Comparison of ENCODE assay signal across 11 cellular contexts in the genomic region with DNA sequence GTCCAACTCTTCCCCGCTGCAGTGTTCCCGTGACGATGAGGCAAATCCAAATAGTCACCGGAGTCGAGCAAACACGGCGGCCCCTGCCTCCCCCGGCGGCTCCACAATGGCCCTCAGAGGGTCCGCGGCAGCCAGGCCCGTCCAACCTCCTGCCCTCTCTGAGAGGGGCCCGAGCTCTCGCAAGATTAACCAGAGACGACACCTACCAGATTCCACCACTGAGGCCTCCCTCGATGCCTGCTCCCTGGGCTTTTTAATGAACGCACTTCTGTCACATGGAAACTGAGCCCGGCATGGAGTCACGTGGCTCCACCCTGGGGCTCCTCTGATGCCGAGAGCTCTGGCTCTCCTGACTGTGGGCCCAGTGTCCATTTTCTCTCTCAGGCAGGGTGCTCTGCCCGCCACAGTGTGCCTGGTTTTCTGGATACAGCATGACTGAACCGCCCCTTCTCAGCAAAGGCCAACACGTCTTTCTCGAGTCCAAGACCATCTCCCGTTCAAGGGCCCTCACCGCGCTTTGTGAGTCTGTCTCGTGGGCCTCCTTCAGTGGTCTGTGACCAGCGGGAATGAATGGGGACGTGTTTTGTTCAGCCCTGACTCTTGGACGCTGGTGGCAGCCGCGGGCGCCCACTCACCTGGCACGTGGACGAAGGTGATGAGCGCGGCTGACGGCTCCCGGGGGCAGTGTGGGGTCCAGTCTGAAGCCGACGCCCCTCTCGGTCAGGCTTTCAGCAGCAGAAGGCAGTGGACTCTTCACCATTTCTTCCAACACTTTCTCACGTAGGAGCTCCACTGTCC. TPM values are rescaled to one million over a fixed set of nuclear protein-coding genes. Genes with fewer than 3 reads are reported as not detected.
DNase-seq lines count a peak whose midpoint lies in the region; ATAC-seq, FAIRE-seq and TF ChIP-seq lines count a peak whose summit lies in the region.
"Had no signal": no experiment of that assay in that cellular context is flagged by ENCODE, and none has a peak within 500 bp of the region (broad histone marks: within the 10 kb centered on the region; RNA-seq: fewer than 3 reads in every experiment).

No MANE protein-coding gene starts in this region.

- H3K27ac Mint-ChIP-seq in activated B cell treated with CpG ODN at 0.5 μM for 24 hours, result peak overlapping the region; percentile 60

- TF ChIP-seq RAD21 in HepG2 (CRISPR knock-in tag; IDR thresholded peaks at IDR 0.05), result no peak

- no peak overlapping the region for H3K4me3 ChIP-seq in HepG2 (replicated peaks in 1 of 3; ENCODE audit: insufficient read depth in 1 of 3, low read depth in 2 of 3, low read length in 3 of 3)
- no peak overlapping the region for H3K4me3 ChIP-seq in right lobe of liver
- peak overlapping the region in 1 of 2 donors; percentile 29 for H3K4me3 ChIP-seq in muscle layer of colon (ENCODE audit: low read depth in 1 of 2, low read length in 2 of 2)
- H3K4me3 ChIP-seq in aorta (ENCODE audit: low read length in 2 of 2), result no peak overlapping the region
- H3K4me3 ChIP-seq in esophagus squamous epithelium, result no peak overlapping the region

- peaks cover 5 to 16% of the 10 kb centered on the region in 2 experiments; a peak in 3 of 5 replicates for H3K36me3 ChIP-seq in HepG2 (replicated peaks in 1 of 2; ENCODE audit: control insufficient read depth in 1 of 2, insufficient read depth in 2 of 2, low read length in 2 of 2)
- no peaks in the 10 kb centered on the region for H3K36me3 ChIP-seq in right lobe of liver
- peaks cover 3% of the 10 kb centered on the region for H3K36me3 ChIP-seq in muscle layer of colon (ENCODE audit: insufficient read depth, low read length)
- peaks cover 0 to 2% of the 10 kb centered on the region in 2 donors for H3K36me3 ChIP-seq in aorta (ENCODE audit: control insufficient read depth in 1 of 2, insufficient read depth in 2 of 2, low read length in 1 of 2)
- H3K36me3 ChIP-seq in esophagus squamous epithelium, result peaks cover 0 to 16% (median 0%) of the 10 kb centered on the region in 3 donors

- POLR2A ChIA-PET in HepG2 (lab: Yijun Ruan, JAX), result no interaction called here
- POLR2A ChIA-PET in activated B cell treated with CpG ODN at 0.5 μM for 24 hours (lab: Charles Lee), result interaction anchor here (0.7 to 2.6 kb wide), 6 partner anchors 8 to 178 kb away, joined by 3 to 17 read pairs (median 6); no protein-coding TSS in a partner anchor

- no peak for ATAC-seq in HepG2
- no peak for ATAC-seq in right lobe of liver
- no peak for ATAC-seq in activated B cell treated with CpG ODN at 0.5 μM for 24 hours (ENCODE audit: low read depth)
- ATAC-seq in aorta (ENCODE audit: low FRiP score), result peak; percentile 8
- ATAC-seq: esophagus mucosa had no signal

- TF ChIP-seq EP300 in HepG2 (IDR thresholded peaks at IDR 0.05; ENCODE audit: low read depth in 2 of 2, low read length in 2 of 2), result no peak
- TF ChIP-seq EP300 in HepG2 (CRISPR knock-in tag; IDR thresholded peaks at IDR 0.05; ENCODE audit: borderline replicate concordance), result no peak

- no peaks in the 10 kb centered on the region for H3K9me3 ChIP-seq in HepG2 (ENCODE audit: low read length)
- H3K9me3 ChIP-seq in right lobe of liver, result no peaks in the 10 kb centered on the region
- H3K9me3 ChIP-seq in muscle layer of colon (ENCODE audit: low read length), result no peaks in the 10 kb centered on the region
- no peaks in the 10 kb centered on the region for H3K9me3 ChIP-seq in aorta (ENCODE audit: control insufficient read depth, low read length)
- no peaks in the 10 kb centered on the region for H3K9me3 ChIP-seq in esophagus squamous epithelium

- H3K4me1 Mint-ChIP-seq in activated B cell treated with CpG ODN at 0.5 μM for 24 hours, result peaks cover 71% of the 10 kb centered on the region

- H3K79me2 ChIP-seq in HepG2 (ENCODE audit: insufficient read depth, low read length), result no peaks in the 10 kb centered on the region

- no peaks in the 10 kb centered on the region for H3K4me1 ChIP-seq in HepG2 (ENCODE audit: insufficient read depth, low read length)
- H3K4me1 ChIP-seq in right lobe of liver, result no peaks in the 10 kb centered on the region
- H3K4me1 ChIP-seq in muscle layer of colon (ENCODE audit: insufficient read depth, low read length), result peaks cover 22% of the 10 kb centered on the region
- no peaks in the 10 kb centered on the region for H3K4me1 ChIP-seq in aorta (ENCODE audit: control insufficient read depth in 1 of 2, insufficient read depth in 2 of 2, low read length in 2 of 2)
- peaks cover 0 to 42% (median 9%) of the 10 kb centered on the region in 3 donors for H3K4me1 ChIP-seq in esophagus squamous epithelium

- no peak overlapping the region for H3K4me2 ChIP-seq in HepG2 (ENCODE audit: low read depth, low read length)

- no peaks in the 10 kb centered on the region for H3K27me3 Mint-ChIP-seq in activated B cell treated with CpG ODN at 0.5 μM for 24 hours
- H3K27me3 Mint-ChIP-seq: central memory CD8-positive, alpha-beta T cell had no signal

- no peak for DNase-seq in HepG2 (ENCODE audit: low spot score)
- DNase-seq in right lobe of liver, result no peak
- no peak for DNase-seq in activated B cell treated with CpG ODN at 0.5 μM for 24 hours
- no peak for DNase-seq in aorta
- no peak for DNase-seq in esophagus squamous epithelium (lab: John Stamatoyannopoulos, UW)
- DNase-seq in stimulated activated CD4-positive, alpha-beta T cell treated with anti-CD3 and anti-CD28 coated beads, Interleukin-12 subunit alpha, Interleukin-12 subunit beta, amount 100 ng/mL, for 4 hours, result no peak
- DNase-seq in cerebellar nuclear complex (lab: John Stamatoyannopoulos, UW), result no peak
- DNase-seq: COR-L47 had no signal

- H3K27ac ChIP-seq in HepG2 (ENCODE audit: extremely low read length, insufficient read depth, low read length) (no peak overlapping the region), right lobe of liver (no peak overlapping the region), muscle layer of colon (ENCODE audit: low read depth, low read length) (peak overlapping the region; percentile 47), aorta (ENCODE audit: low read depth in 1 of 2, low read length in 2 of 2) (no peak overlapping the region), esophagus squamous epithelium (no peak overlapping the region)

- no peak for TF ChIP-seq CTCF in HepG2 (CRISPR knock-in tag; IDR thresholded peaks at IDR 0.05)
- no peak for TF ChIP-seq CTCF in right lobe of liver (IDR thresholded peaks at IDR 0.05)
- TF ChIP-seq CTCF in activated B cell treated with CpG ODN at 0.5 μM for 24 hours (IDR thresholded peaks at IDR 0.05), result no peak
- TF ChIP-seq CTCF in esophagus squamous epithelium (IDR thresholded peaks at IDR 0.05), result no peak

- no peak overlapping the region for H3K9ac ChIP-seq in HepG2 (ENCODE audit: insufficient read depth, low read depth, low read length)
- no peak overlapping the region for H3K9ac ChIP-seq in muscle layer of colon (ENCODE audit: low read length)

- H3K4me3 Mint-ChIP-seq in activated B cell treated with CpG ODN at 0.5 μM for 24 hours, result peak overlapping the region; percentile 38
- H3K4me3 Mint-ChIP-seq: central memory CD8-positive, alpha-beta T cell had no signal

- H3K36me3 Mint-ChIP-seq in activated B cell treated with CpG ODN at 0.5 μM for 24 hours (ENCODE audit: low read depth), result peaks cover 28% of the 10 kb centered on the region

- H4K20me1 ChIP-seq in HepG2 (ENCODE audit: insufficient read depth, low read length), result no peaks in the 10 kb centered on the region

- no peak overlapping the region for H2AFZ ChIP-seq in HepG2 (ENCODE audit: low read length)

- BruUV-seq in HepG2 (replicated peaks; lab: Mats Ljungman, UMichigan), result no TSS peak

- intact Hi-C loops in HepG2 (cut with micrococcal nuclease; ENCODE audit: unreplicated experiment), result no loop called here
- intact Hi-C loops in right lobe of liver (cut with DNase I), result no loop called here
- intact Hi-C loops in activated B cell treated with CpG ODN at 0.5 μM for 24 hours (cut with micrococcal nuclease), result loop anchor here (2.0 to 5.0 kb wide), 3 partner anchors 19 to 324 kb away; partner anchors contain the start of genes CARD11 and GNA12
- intact Hi-C loops in aorta (cut with DNase I), result no loop called here
- intact Hi-C loops in esophagus squamous epithelium (cut with DNase I), result no loop called here

- no peak for FAIRE-seq in HepG2 (lab: Jason Lieb, UNC)

- TF ChIP-seq POLR2A in HepG2 (IDR thresholded peaks at IDR 0.05; ENCODE audit: insufficient read depth in 1 of 2, low read depth in 2 of 2, low read length in 2 of 2) (no peak), right lobe of liver (IDR thresholded peaks at IDR 0.05) (no peak), esophagus squamous epithelium (IDR thresholded peaks at IDR 0.05) (no peak)

- CTCF ChIA-PET in HepG2 (lab: Yijun Ruan, JAX; ENCODE audit: low intra/inter-chr PET ratio, low total read pairs), result interaction anchor here (1.2 kb wide), 1 partner anchor 48 kb away, joined by 7 read pairs; no protein-coding TSS in a partner anchor
- CTCF ChIA-PET in activated B cell treated with CpG ODN at 0.5 μM for 24 hours (lab: Charles Lee), result interaction anchor here (0.6 to 3.5 kb wide), 11 partner anchors 8 to 1137 kb away, joined by 3 to 43 read pairs (median 4); no protein-coding TSS in a partner anchor

- H3K27me3 ChIP-seq in HepG2 (ENCODE audit: control insufficient read depth in 1 of 2, insufficient read depth in 2 of 2, low read length in 2 of 2), result no peaks in the 10 kb centered on the region
- H3K27me3 ChIP-seq in right lobe of liver, result no peaks in the 10 kb centered on the region
- no peaks in the 10 kb centered on the region for H3K27me3 ChIP-seq in muscle layer of colon (ENCODE audit: control insufficient read depth in 1 of 2, insufficient read depth in 2 of 2, low read length in 2 of 2)
- no peaks in the 10 kb centered on the region for H3K27me3 ChIP-seq in aorta (ENCODE audit: control insufficient read depth in 1 of 2, insufficient read depth in 2 of 2, low read length in 1 of 2)
- H3K27me3 ChIP-seq in esophagus squamous epithelium, result no peaks in the 10 kb centered on the region

- in situ Hi-C loops in HepG2 (cut with HindIII; ENCODE audit: extremely low pct_ligation_motif_present, low pct_unique_long_range_greater_than_20kb), result no loop called here

- no peaks in the 10 kb centered on the region for H3K9me3 Mint-ChIP-seq in activated B cell treated with CpG ODN at 0.5 μM for 24 hours
- H3K9me3 Mint-ChIP-seq: central memory CD8-positive, alpha-beta T cell had no signal

- 96% methylated on average over 44 of the region's 44 CpGs for WGBS in HepG2 (ENCODE audit: low lambda C conversion rate)
- 68% methylated on average over 12 of the region's 44 CpGs for WGBS in right lobe of liver (ENCODE audit: insufficient coverage, low coverage, low lambda C conversion rate, missing lambda C conversion rate)
- 83 to 84% methylated on average over 44 of the region's 44 CpGs for WGBS in aorta, 2 donors
- 85 to 89% methylated on average over 13 to 21 of the region's 44 CpGs for WGBS in esophagus squamous epithelium, 2 donors

RNA-seq across cellular contexts. Expression of gene AMZ1, which starts 30.1 kb away (rescaled TPM):
- total RNA-seq in HepG2 (2016; rRNA removed; fragmentation: Illumina TruSeq; extraction: Trizol) (not detected in 2 replicates), right lobe of liver (1 to 10 TPM in 4 of 6 experiments, under 1 TPM in 1, not detected in 1; 0.42 to 5.8 (median 1.4) TPM), activated B cell treated with CpG ODN at 0.5 μM for 24 hours (5.9 and 8.3 TPM in 2 replicates), aorta (1 to 10 TPM; 1.1 to 2.0 TPM), esophagus squamous epithelium (under 1 TPM in 2 of 4 donors, not detected in 2; 0.12 to 0.19 TPM)
- not detected in 2 replicates for total RNA-seq in HepG2 (2016; cell fraction: cytosol; rRNA removed; fragmentation: Illumina TruSeq; extraction: Trizol; ENCODE audit: low read depth)
- not detected in 2 replicates for total RNA-seq in HepG2 (2016; cell fraction: insoluble cytoplasmic fraction; rRNA removed; fragmentation: Illumina TruSeq; extraction: Trizol)
- total RNA-seq in HepG2 (2016; cell fraction: membrane; rRNA removed; fragmentation: Illumina TruSeq; extraction: Trizol), result not detected in 2 replicates
- total RNA-seq in HepG2 (2016; cell fraction: nucleus; rRNA removed; fragmentation: Illumina TruSeq; extraction: Trizol), result not detected in 2 replicates
- polyA plus RNA-seq in HepG2 (2011; rRNA removed) (0.03 TPM in 1 of 2 replicates, not detected in the other), aorta (under 1 TPM in 1 of 2 donors, not detected in 1; 0.13 TPM)
- 0.01 and 0.04 TPM in 2 replicates for polyA plus RNA-seq in HepG2 (2011; cell fraction: cytosol; rRNA removed)
- polyA plus RNA-seq in HepG2 (2011; cell fraction: nucleus; rRNA removed), result 0.18 and 0.26 TPM in 2 replicates
- polyA plus RNA-seq in HepG2 (2012), result 0.05 and 0.07 TPM in 2 replicates
- not detected in 2 replicates for polyA plus RNA-seq in HepG2 (2016; cell fraction: cytosol; fragmentation: Illumina TruSeq; extraction: Trizol; ENCODE audit: low read depth)
- polyA plus RNA-seq in HepG2 (2016; cell fraction: insoluble cytoplasmic fraction; fragmentation: Illumina TruSeq; extraction: Trizol; ENCODE audit: low read depth), result not detected in 2 replicates
- not detected in 2 replicates for polyA plus RNA-seq in HepG2 (2016; cell fraction: membrane; fragmentation: Illumina TruSeq; extraction: Trizol; ENCODE audit: low read depth)
- not detected in 2 replicates for polyA plus RNA-seq in HepG2 (2016; cell fraction: nucleus; fragmentation: Illumina TruSeq; extraction: Trizol; ENCODE audit: insufficient read depth, low read depth)
- polyA minus RNA-seq in HepG2 (2011; rRNA and poly(A)+ RNA removed; ENCODE audit: low replicate concordance), result 0.30 and 0.84 TPM in 2 replicates
- not detected in 2 replicates for polyA minus RNA-seq in HepG2 (2011; cell fraction: cytosol; rRNA and poly(A)+ RNA removed)
- polyA minus RNA-seq in HepG2 (2011; cell fraction: nucleus; rRNA and poly(A)+ RNA removed), result 0.13 TPM in 1 of 2 replicates, not detected in the other
